In the genomic region with DNA sequence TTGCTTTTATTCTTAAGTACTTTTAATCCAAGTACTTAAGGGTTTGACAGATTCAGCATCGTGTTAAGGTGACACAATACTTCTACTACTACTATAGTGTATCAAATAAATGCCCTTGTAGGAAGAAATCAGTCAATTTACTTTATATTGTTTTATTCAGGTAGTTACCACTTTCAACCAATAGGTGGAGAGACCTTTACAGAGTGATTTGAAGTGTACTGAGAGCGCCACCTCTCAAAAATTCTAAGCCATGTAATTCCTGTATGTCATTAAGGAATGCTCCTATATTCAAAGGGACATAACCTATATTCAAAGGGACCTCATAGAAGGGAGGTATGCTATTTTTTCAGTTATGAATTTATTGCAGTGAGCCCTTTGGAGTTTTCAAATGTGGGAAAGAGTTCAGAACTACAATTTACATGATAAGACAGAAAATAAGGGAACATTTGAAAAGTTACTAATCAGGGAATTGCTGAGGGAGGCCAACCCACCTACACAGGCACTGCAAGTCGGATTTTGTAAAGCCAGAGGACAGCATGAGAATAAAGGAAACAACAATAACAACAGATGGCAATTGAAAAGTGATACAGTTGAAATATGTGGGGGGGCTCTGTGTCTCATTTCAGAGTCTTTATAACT, we compare ENCODE assay signal across 8 cellular contexts.
DNase-seq lines count a peak whose midpoint lies in the region; TF ChIP-seq lines count a peak whose summit lies in the region.

No MANE protein-coding gene starts in this region.

- H3K9me2 ChIP-seq in SU-DHL-6 (replicated peaks; ENCODE audit: insufficient read depth, low read length): no peaks in the 10 kb centered on the region

- H2AFZ ChIP-seq in KMS-11 (ENCODE audit: low read depth) (no peak overlapping the region), SU-DHL-6 (ENCODE audit: low read depth, low read length, severe bottlenecking) (no peak overlapping the region)

- H3K4me2 ChIP-seq in KMS-11 (no peak overlapping the region), SU-DHL-6 (ENCODE audit: low read depth, low read length, poor library complexity, severe bottlenecking) (no peak overlapping the region)

- no peak overlapping the region for H3K9ac ChIP-seq in KMS-11
- no peak overlapping the region for H3K9ac ChIP-seq in SU-DHL-6 (ENCODE audit: low read length)

- H3K27ac ChIP-seq in KMS-11 (no peak overlapping the region), SU-DHL-6 (ENCODE audit: low read depth, low read length) (no peak overlapping the region)

- in situ Hi-C loops in GM13977 (cut with MboI; ENCODE audit: low pct_unique_long_range_greater_than_20kb, low sequenced_read_pairs, unreplicated experiment): no loop called here

- H3K36me3 ChIP-seq in KMS-11 (ENCODE audit: insufficient read depth) (no peaks in the 10 kb centered on the region), SU-DHL-6 (ENCODE audit: low read length) (no peaks in the 10 kb centered on the region)

- DNase-seq in GM13977 (ENCODE audit: low spot score): peak; percentile 19
- DNase-seq in H4 (ENCODE audit: low spot score): peak; percentile 40
- peak; percentile 54 for DNase-seq in left kidney (ENCODE audit: low read depth, low spot score)
- no peak for DNase-seq in activated naive CD4-positive, alpha-beta T cell (lab: John Stamatoyannopoulos, UW)
- no peak for DNase-seq in activated CD4-positive, CD25-positive, alpha-beta regulatory T cell (lab: John Stamatoyannopoulos, UW)
- no peak for DNase-seq in activated naive CD4-positive, alpha-beta T cell treated with anti-CD3 and anti-CD28 coated beads, Interleukin-2, amount 50 U/mL, for 16 hours

- H3K9me3 ChIP-seq in SU-DHL-6 (ENCODE audit: insufficient read depth, low read length): no peaks in the 10 kb centered on the region

- peaks cover 2% of the 10 kb centered on the region for H3K4me1 ChIP-seq in KMS-11 (ENCODE audit: low read depth, poor library complexity, severe bottlenecking)

- H3K4me3 ChIP-seq in KMS-11 (IDR thresholded peaks at IDR 0.05; ENCODE audit: insufficient read depth, low read depth, low read length) (no peak overlapping the region), SU-DHL-6 (ENCODE audit: insufficient read depth, low read length, poor library complexity, severe bottlenecking) (no peak overlapping the region)

- H4K20me1 ChIP-seq in KMS-11 (ENCODE audit: insufficient read depth) (no peaks in the 10 kb centered on the region), SU-DHL-6 (ENCODE audit: low read depth, low read length) (no peaks in the 10 kb centered on the region)

- no peaks in the 10 kb centered on the region for H3F3A ChIP-seq in SU-DHL-6 (ENCODE audit: insufficient read depth)

- H3K27me3 ChIP-seq in KMS-11 (ENCODE audit: insufficient read depth, low read depth) (no peaks in the 10 kb centered on the region), SU-DHL-6 (ENCODE audit: low read length) (no peaks in the 10 kb centered on the region)

- no peaks in the 10 kb centered on the region for H3K79me2 ChIP-seq in KMS-11 (ENCODE audit: insufficient read depth, low read depth)
- H3K79me2 ChIP-seq in SU-DHL-6 (ENCODE audit: insufficient read depth, low read length): no peaks in the 10 kb centered on the region

- TF ChIP-seq CTCF in GM13977 (IDR thresholded peaks at IDR 0.05; ENCODE audit: extremely low read depth, insufficient read depth, missing control alignments) (peak; percentile 55), KMS-11 (conservative IDR thresholded peaks at IDR 0.05; ENCODE audit: low read depth, low read length) (peak; percentile 67), SU-DHL-6 (IDR thresholded peaks at IDR 0.05; ENCODE audit: insufficient read depth, low read length, poor library complexity, severe bottlenecking) (peak; percentile 86)

Comparison
In these comparisons a context has a peak if more than half of its experiments do, and no peak if none do; other contexts are left out.
1. DNase-seq: peak in GM13977 (single experiment), H4 (single experiment) and left kidney (single experiment); none in activated naive CD4-positive, alpha-beta T cell (0 of 4), activated CD4-positive, CD25-positive, alpha-beta regulatory T cell (0 of 4) and activated naive CD4-positive, alpha-beta T cell treated with anti-CD3 and anti-CD28 coated beads, Interleukin-2, amount 50 U/mL, for 16 hours (single experiment).
2. Peak in every context shown above with its lines, with median percentiles within 50 percentile points of each other: CTCF ChIP-seq.